Comparison of ENCODE assay signal across 8 cellular contexts in the genomic region with DNA sequence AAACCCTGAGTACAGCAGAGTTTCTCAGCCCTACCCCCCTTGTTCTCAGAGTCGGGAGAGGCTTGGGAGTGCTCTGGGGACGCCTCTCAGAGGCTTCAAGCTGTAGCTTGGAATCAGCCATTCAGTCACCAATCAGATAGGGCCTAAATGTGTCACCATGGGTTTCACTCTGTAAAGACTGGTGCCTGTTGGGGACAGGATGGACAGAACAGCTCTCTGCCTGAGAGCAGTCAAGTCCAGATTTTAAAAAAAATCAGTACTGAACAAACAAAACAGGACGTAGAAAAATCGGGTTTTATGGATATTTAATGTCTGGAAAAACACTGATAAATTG. TPM values are rescaled to one million over a fixed set of nuclear protein-coding genes. Genes with fewer than 3 reads are reported as not detected.
DNase-seq lines count a peak whose midpoint lies in the region; ATAC-seq and TF ChIP-seq lines count a peak whose summit lies in the region.

No MANE protein-coding gene starts in this region.

- H3K36me3 Mint-ChIP-seq in natural killer cell treated with Interleukin-12 subunit alpha and Interleukin-12 subunit beta and Interleukin-15 and Interleukin-18, amount 100 ng/mL, for 72 hours: peaks cover 15% of the 10 kb centered on the region

- peak in 1 of 2 donors; percentile 52 for ATAC-seq in natural killer cell treated with Interleukin-12 subunit alpha and Interleukin-12 subunit beta and Interleukin-15 and Interleukin-18, amount 100 ng/mL, for 72 hours
- ATAC-seq in GM18907 (IDR thresholded peaks at IDR 0.05; ENCODE audit: unreplicated experiment): no peak
- no peak for ATAC-seq in HG02973 (IDR thresholded peaks at IDR 0.05; ENCODE audit: unreplicated experiment)
- no peak for ATAC-seq in GM18868 (IDR thresholded peaks at IDR 0.05; ENCODE audit: unreplicated experiment)

- peaks cover 42 to 48% of the 10 kb centered on the region in 2 donors for H3K4me1 Mint-ChIP-seq in natural killer cell treated with Interleukin-12 subunit alpha and Interleukin-12 subunit beta and Interleukin-15 and Interleukin-18, amount 100 ng/mL, for 72 hours (ENCODE audit: low read depth in 2 of 2)

- peaks cover 57% of the 10 kb centered on the region for H4K20me1 ChIP-seq in BLaER1

- peak overlapping the region; percentile 97 for H3K9ac ChIP-seq in BLaER1

- no peak for TF ChIP-seq CTCF in LNCaP clone FGC (IDR thresholded peaks at IDR 0.05; ENCODE audit: control insufficient read depth, extremely low read depth, insufficient read depth)
- no peak for TF ChIP-seq CTCF in coronary artery (IDR thresholded peaks at IDR 0.05)

- no peaks in the 10 kb centered on the region for H3K27me3 Mint-ChIP-seq in natural killer cell treated with Interleukin-12 subunit alpha and Interleukin-12 subunit beta and Interleukin-15 and Interleukin-18, amount 100 ng/mL, for 72 hours

- peak overlapping the region; percentile 97 for H3K4me3 Mint-ChIP-seq in natural killer cell treated with Interleukin-12 subunit alpha and Interleukin-12 subunit beta and Interleukin-15 and Interleukin-18, amount 100 ng/mL, for 72 hours

- peaks cover 40% of the 10 kb centered on the region for H3K4me1 ChIP-seq in BLaER1

- H3K27ac ChIP-seq in BLaER1 (peak overlapping the region; percentile 98), coronary artery (peak overlapping the region; percentile 81 to 95)

- H3K9me3 ChIP-seq in BLaER1: no peaks in the 10 kb centered on the region

- no peaks in the 10 kb centered on the region for H3K27me3 ChIP-seq in BLaER1

- no peaks in the 10 kb centered on the region for H3K9me3 Mint-ChIP-seq in natural killer cell treated with Interleukin-12 subunit alpha and Interleukin-12 subunit beta and Interleukin-15 and Interleukin-18, amount 100 ng/mL, for 72 hours

- H3K4me3 ChIP-seq in BLaER1 (peak overlapping the region; percentile 95), LNCaP clone FGC (ENCODE audit: low read depth, low read length) (peak overlapping the region; percentile 99), coronary artery (peak overlapping the region; percentile 89)

- peaks cover 48% of the 10 kb centered on the region for H3K36me3 ChIP-seq in BLaER1

- peak overlapping the region; percentile 98 for H3K27ac Mint-ChIP-seq in natural killer cell treated with Interleukin-12 subunit alpha and Interleukin-12 subunit beta and Interleukin-15 and Interleukin-18, amount 100 ng/mL, for 72 hours

- H3K4me2 ChIP-seq in BLaER1: peak overlapping the region; percentile 92

- no peak for DNase-seq in LNCaP clone FGC (ENCODE audit: low read depth)
- DNase-seq in coronary artery (ENCODE audit: low spot score): no peak
- DNase-seq in natural killer cell treated with Interleukin-12 subunit alpha and Interleukin-12 subunit beta and Interleukin-15 and Interleukin-18, amount 100 ng/mL, for 72 hours (ENCODE audit: low spot score): no peak
- no peak for DNase-seq in effector CD4-positive, alpha-beta T cell

RNA-seq across cellular contexts. Expression of a gene that starts 1.3 kb away (rescaled TPM):
- 10 to 100 TPM; 30.9 to 32.3 TPM for total RNA-seq in natural killer cell treated with Interleukin-12 subunit alpha and Interleukin-12 subunit beta and Interleukin-15 and Interleukin-18, amount 100 ng/mL, for 72 hours
